ENCODE assay signal across 27 cellular contexts in the genomic region with DNA sequence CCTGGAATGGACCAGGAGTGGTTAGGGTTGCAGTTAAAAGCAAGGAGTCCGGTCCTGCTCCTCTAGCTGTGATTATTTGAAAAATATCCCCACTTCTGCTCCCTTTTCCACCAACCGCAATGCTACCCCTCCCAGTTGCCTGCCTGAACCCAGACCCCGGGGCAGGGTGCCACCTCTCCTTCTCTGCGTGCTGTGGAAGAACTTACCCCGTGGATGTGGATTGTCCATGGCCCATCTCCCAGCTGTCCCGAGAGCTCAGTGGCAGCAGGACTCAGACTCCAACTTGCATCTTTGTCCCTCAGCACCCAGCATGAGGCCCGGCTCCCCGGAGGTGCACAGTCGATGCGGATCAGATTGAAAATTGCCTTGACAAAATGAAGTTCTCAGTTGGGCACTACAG. TPM values are rescaled to one million over a fixed set of nuclear protein-coding genes. Genes with fewer than 3 reads are reported as not detected.
"Had no signal": no experiment of that assay in that cellular context is flagged by ENCODE, and none has a peak within 500 bp of the region (broad histone marks: within the 10 kb centered on the region; RNA-seq: fewer than 3 reads in every experiment).

No MANE protein-coding gene starts in this region.

- DNase-seq: activated CD4-positive, alpha-beta T cell treated with anti-CD3 and anti-CD28 coated beads, Interleukin-2, amount 10 ng/mL, durations not matched to agents 24 days and 14 days; activated CD4-positive, alpha-beta T cell treated with anti-CD3 and anti-CD28 coated beads, Interleukin-2, amount 50 U/mL, for 4 hours; activated CD8-positive, alpha-beta T cell treated with anti-CD3 and anti-CD28 coated beads, Interleukin-2, amount 10 ng/mL, durations not matched to agents 7 days and 5 days; activated gamma-delta T cell; activated naive CD4-positive, alpha-beta T cell treated with Interleukin-2 at 50 U/mL for 16 hours; activated T-cell treated with anti-CD3 and anti-CD28 coated beads, Interleukin-2, amount 50 U/mL, for 24 hours; MM.1S; MV-4-11; NCI-H1092; NCI-H1436 treated with DMSO at 0.1 percent for 48 hours; NCI-H1694 treated with DMSO at 0.1 percent for 48 hours; NCI-H2029; NCI-H345; NCI-H524 treated with DMSO at 0.1 percent for 48 hours; SHP77; SJCRH30; T1000 had no signal

- H3K4me3 ChIP-seq: cardiac muscle cell, SJCRH30, SK-N-MC had no signal

- H3K4me3 Mint-ChIP-seq: activated CD4-positive, alpha-beta T cell treated with anti-CD3 and anti-CD28 coated beads, Interleukin-2, amount 10 ng/mL, durations not matched to agents 24 days and 14 days; activated CD8-positive, alpha-beta T cell treated with anti-CD3 and anti-CD28 coated beads, Interleukin-2, amount 10 ng/mL, durations not matched to agents 7 days and 5 days; activated naive CD4-positive, alpha-beta T cell treated with anti-CD3 and anti-CD28 coated beads, Interleukin-2, amount 50 U/mL, for 24 hours; activated T-cell treated with anti-CD3 and anti-CD28 coated beads, Interleukin-2, amount 50 U/mL, for 24 hours had no signal

- H3K27me3 Mint-ChIP-seq: activated CD4-positive, alpha-beta T cell treated with anti-CD3 and anti-CD28 coated beads, Interleukin-2, amount 10 ng/mL, durations not matched to agents 24 days and 14 days; activated naive CD4-positive, alpha-beta T cell treated with anti-CD3 and anti-CD28 coated beads, Interleukin-2, amount 50 U/mL, for 24 hours; activated T-cell treated with anti-CD3 and anti-CD28 coated beads, Interleukin-2, amount 50 U/mL, for 24 hours had no signal

- H3K36me3 ChIP-seq: cardiac muscle cell, SJCRH30, WERI-Rb-1 had no signal

- H3K4me1 Mint-ChIP-seq: activated CD4-positive, alpha-beta T cell treated with anti-CD3 and anti-CD28 coated beads, Interleukin-2, amount 10 ng/mL, durations not matched to agents 24 days and 14 days; activated naive CD4-positive, alpha-beta T cell treated with anti-CD3 and anti-CD28 coated beads, Interleukin-2, amount 50 U/mL, for 24 hours had no signal

- H3K9me3 ChIP-seq: SJCRH30 had no signal

- H3K4me2 ChIP-seq: KMS-11 had no signal

- H3K36me3 Mint-ChIP-seq: activated naive CD4-positive, alpha-beta T cell treated with anti-CD3 and anti-CD28 coated beads, Interleukin-2, amount 50 U/mL, for 24 hours had no signal

- H3K9me3 Mint-ChIP-seq: activated CD4-positive, alpha-beta T cell treated with anti-CD3 and anti-CD28 coated beads, Interleukin-2, amount 10 ng/mL, durations not matched to agents 24 days and 14 days; activated naive CD4-positive, alpha-beta T cell treated with anti-CD3 and anti-CD28 coated beads, Interleukin-2, amount 50 U/mL, for 24 hours; activated T-cell treated with anti-CD3 and anti-CD28 coated beads, Interleukin-2, amount 50 U/mL, for 24 hours; activated T-helper 2 cell treated with anti-CD3 and anti-CD28 coated beads, Interferon-gamma antibody, Interleukin-2, Interleukin-4, amounts not matched to agents 10 μg/mL and 5 μg/mL and 100 μg/mL, durations not matched to agents 14 hours and 24 hours and 36 hours had no signal

- H3K27ac ChIP-seq: cardiac muscle cell, KMS-11, SJCRH30, SK-N-MC, WERI-Rb-1 had no signal

- H3K27me3 ChIP-seq: cardiac muscle cell had no signal

- H3K9ac ChIP-seq: KMS-11 had no signal

- H3K27ac Mint-ChIP-seq: activated CD4-positive, alpha-beta T cell treated with anti-CD3 and anti-CD28 coated beads, Interleukin-2, amount 10 ng/mL, durations not matched to agents 24 days and 14 days; activated CD8-positive, alpha-beta T cell treated with anti-CD3 and anti-CD28 coated beads, Interleukin-2, amount 10 ng/mL, durations not matched to agents 7 days and 5 days; activated naive CD4-positive, alpha-beta T cell treated with anti-CD3 and anti-CD28 coated beads, Interleukin-2, amount 50 U/mL, for 24 hours; activated T-cell treated with anti-CD3 and anti-CD28 coated beads, Interleukin-2, amount 50 U/mL, for 24 hours; activated T-helper 2 cell treated with anti-CD3 and anti-CD28 coated beads, Interferon-gamma antibody, Interleukin-2, Interleukin-4, amounts not matched to agents 10 μg/mL and 5 μg/mL and 100 μg/mL, durations not matched to agents 14 hours and 24 hours and 36 hours had no signal

- H3K4me1 ChIP-seq: SJCRH30 had no signal

RNA-seq across cellular contexts. Expression of a gene that starts 14.4 kb away (rescaled TPM):
- total RNA-seq: activated CD4-positive, alpha-beta T cell treated with anti-CD3 and anti-CD28 coated beads, Interleukin-2, amount 10 ng/mL, durations not matched to agents 24 days and 14 days; activated CD8-positive, alpha-beta T cell treated with anti-CD3 and anti-CD28 coated beads, Interleukin-2, amount 10 ng/mL, durations not matched to agents 7 days and 5 days; activated T-helper 2 cell treated with anti-CD3 and anti-CD28 coated beads, Interferon-gamma antibody, Interleukin-2, Interleukin-4, amounts not matched to agents 10 μg/mL and 5 μg/mL and 100 μg/mL, durations not matched to agents 14 hours and 24 hours and 36 hours; cardiac muscle cell; NCI-H460; RPMI7951; SJCRH30; T-helper 1 cell treated with Interleukin-12 subunit alpha and Interleukin-12 subunit beta and Interleukin-4 antibody, amounts not matched to agents 30 ng/mL and 1 ng/mL, for 36 hours; T-helper 2 cell treated with Interferon-gamma antibody and Interleukin-4, amounts not matched to agents 100 ng/mL and 5 ng/mL, for 36 hours had no signal
- polyA plus RNA-seq: cardiac muscle cell had no signal
